Comparison of ENCODE assay signal across 8 cellular contexts in genomic region chr4:112231779-112232713, GRCh38. TPM values are rescaled to one million over a fixed set of nuclear protein-coding genes. Genes with fewer than 3 reads are reported as not detected.
DNase-seq lines count a peak whose midpoint lies in the region; ATAC-seq lines count a peak whose summit lies in the region.

Gene AP1AR (plus strand): TSS chr4:112231787. CDS start chr4:112232092, 305 bp downstream.

- H3K4me3 Mint-ChIP-seq in activated CD8-positive, alpha-beta memory T cell treated with anti-CD3 and anti-CD28 coated beads, Interleukin-2, amount 10 ng/mL, durations not matched to agents 7 days and 5 days = peak within 1 kb of the TSS; percentile 89

- H3K27me3 ChIP-seq in endocrine pancreas (ENCODE audit: control insufficient read depth, insufficient read depth, low read length) = no peaks in the 10 kb centered on the region

- peak within 1 kb of the TSS; percentile 99 for H3K27ac Mint-ChIP-seq in activated CD8-positive, alpha-beta memory T cell treated with anti-CD3 and anti-CD28 coated beads, Interleukin-2, amount 10 ng/mL, durations not matched to agents 7 days and 5 days

- peak; percentile 67 for ATAC-seq in GM19438 (IDR thresholded peaks at IDR 0.05; ENCODE audit: low read depth, unreplicated experiment)
- peak; percentile 60 for ATAC-seq in HG03571 (IDR thresholded peaks at IDR 0.05; ENCODE audit: unreplicated experiment)
- ATAC-seq in activated CD8-positive, alpha-beta memory T cell treated with anti-CD3 and anti-CD28 coated beads, Interleukin-2, amount 10 ng/mL, durations not matched to agents 7 days and 5 days = peak; percentile 67

- peak within 1 kb of the TSS; percentile 91 for H3K9ac ChIP-seq in endocrine pancreas (ENCODE audit: control insufficient read depth, insufficient read depth, low read length)

- no peaks in the 10 kb centered on the region for H3K27me3 Mint-ChIP-seq in activated CD8-positive, alpha-beta memory T cell treated with anti-CD3 and anti-CD28 coated beads, Interleukin-2, amount 10 ng/mL, durations not matched to agents 7 days and 5 days

- H3K9me3 ChIP-seq in endocrine pancreas (ENCODE audit: control insufficient read depth, low read length) = no peaks in the 10 kb centered on the region

- no peaks in the 10 kb centered on the region for H3K36me3 Mint-ChIP-seq in activated CD8-positive, alpha-beta memory T cell treated with anti-CD3 and anti-CD28 coated beads, Interleukin-2, amount 10 ng/mL, durations not matched to agents 7 days and 5 days

- peak within 1 kb of the TSS; percentile 96 for H3K4me3 ChIP-seq in endocrine pancreas (ENCODE audit: control insufficient read depth, insufficient read depth, low read length)

- peaks cover 30% of the 10 kb centered on the region for H3K4me1 Mint-ChIP-seq in activated CD8-positive, alpha-beta memory T cell treated with anti-CD3 and anti-CD28 coated beads, Interleukin-2, amount 10 ng/mL, durations not matched to agents 7 days and 5 days

- CTCF ChIA-PET in activated CD8-positive, alpha-beta memory T cell treated with anti-CD3 and anti-CD28 coated beads, Interleukin-2, amount 10 ng/mL, durations not matched to agents 7 days and 5 days (lab: Charles Lee) = interaction anchor here (0.6 to 4.0 kb wide), 16 partner anchors 11 to 133 kb away, joined by 3 to 42 read pairs (median 3); partner anchors contain the start of gene TIFA

- no peaks in the 10 kb centered on the region for H3K36me3 ChIP-seq in endocrine pancreas (ENCODE audit: control insufficient read depth, insufficient read depth, low read length)

- peaks cover 21% of the 10 kb centered on the region for H3K4me1 ChIP-seq in endocrine pancreas (ENCODE audit: control insufficient read depth, insufficient read depth, low read length)

- peak; percentile 69 for DNase-seq in COLO829 (ENCODE audit: low spot score)
- peak; percentile 59 for DNase-seq in NOMO-1 treated with dmso at 0.1 percent for 144 hours (lab: John Stamatoyannopoulos, UW; ENCODE audit: unreplicated experiment)
- peak; percentile 89 for DNase-seq in activated CD8-positive, alpha-beta memory T cell treated with anti-CD3 and anti-CD28 coated beads, Interleukin-2, amount 10 ng/mL, durations not matched to agents 7 days and 5 days
- peak; percentile 95 for DNase-seq in mesenteric fat pad (ENCODE audit: low spot score)
- peak; percentile 57 to 67 for DNase-seq in stimulated activated CD8-positive, alpha-beta memory T cell treated with anti-CD3 and anti-CD28 coated beads, Interleukin-15, amount 100 ng/mL, for 4 hours (ENCODE audit: low read depth in 2 of 2)

- no peaks in the 10 kb centered on the region for H3K9me3 Mint-ChIP-seq in activated CD8-positive, alpha-beta memory T cell treated with anti-CD3 and anti-CD28 coated beads, Interleukin-2, amount 10 ng/mL, durations not matched to agents 7 days and 5 days (ENCODE audit: low read depth)

RNA-seq across cellular contexts. Expression of gene AP1AR, which starts in this region (rescaled TPM):
- total RNA-seq in activated CD8-positive, alpha-beta memory T cell treated with anti-CD3 and anti-CD28 coated beads, Interleukin-2, amount 10 ng/mL, durations not matched to agents 7 days and 5 days = 10 to 100 TPM; 13.6 to 17.8 TPM
- total RNA-seq in mesenteric fat pad = 16.5 TPM

Comparison
In these comparisons a context has a peak if more than half of its experiments do, and no peak if none do; other contexts are left out.
1. Peak in every context shown above with its lines: DNase-seq, ATAC-seq and H3K4me3 ChIP-seq.